Comparison of ENCODE assay signal across 8 cellular contexts in genomic region chr16:30557950-30558788, GRCh38. TPM values are rescaled to one million over a fixed set of nuclear protein-coding genes. Genes with fewer than 3 reads are reported as not detected.
DNase-seq lines count a peak whose midpoint lies in the region; ATAC-seq and TF ChIP-seq lines count a peak whose summit lies in the region.

ZNF764 (minus strand) TSS chr16:30558374; CDS start chr16:30558182, 192 bp downstream.

- H3K4me3 Mint-ChIP-seq in activated CD4-positive, alpha-beta T cell treated with anti-CD3 and anti-CD28 coated beads, Interleukin-2, amount 10 ng/mL, durations not matched to agents 7 days and 5 days = peak within 1 kb of the TSS; percentile 87

- no peaks in the 10 kb centered on the region for H3K27me3 Mint-ChIP-seq in activated CD4-positive, alpha-beta T cell treated with anti-CD3 and anti-CD28 coated beads, Interleukin-2, amount 10 ng/mL, durations not matched to agents 7 days and 5 days

- H3K9me3 Mint-ChIP-seq in activated CD4-positive, alpha-beta T cell treated with anti-CD3 and anti-CD28 coated beads, Interleukin-2, amount 10 ng/mL, durations not matched to agents 7 days and 5 days = no peaks in the 10 kb centered on the region

- ATAC-seq in GM19324 (IDR thresholded peaks at IDR 0.05; ENCODE audit: low FRiP score, unreplicated experiment) = peak; percentile 90
- ATAC-seq in HG03469 (IDR thresholded peaks at IDR 0.05; ENCODE audit: unreplicated experiment) = peak; percentile 77

- CTCF ChIA-PET in activated CD4-positive, alpha-beta T cell treated with anti-CD3 and anti-CD28 coated beads, Interleukin-2, amount 10 ng/mL, durations not matched to agents 7 days and 5 days (lab: Charles Lee) = interaction anchor here (0.6 to 3.0 kb wide), 17 partner anchors 9 to 466 kb away, joined by 3 to 18 read pairs (median 5); partner anchors contain the start of genes TBX6, ZNF688 and ZNF747

- no peak for TF ChIP-seq CTCF in coronary artery (IDR thresholded peaks at IDR 0.05)

- peaks cover 44% of the 10 kb centered on the region for H3K4me1 Mint-ChIP-seq in activated CD4-positive, alpha-beta T cell treated with anti-CD3 and anti-CD28 coated beads, Interleukin-2, amount 10 ng/mL, durations not matched to agents 7 days and 5 days

- DNase-seq in C1 segment of cervical spinal cord (lab: John Stamatoyannopoulos, UW) (peak; percentile 53 to 98 (median 96)), NCI-H69 (lab: John Stamatoyannopoulos, UW) (peak; percentile 99), coronary artery (ENCODE audit: low spot score) (peak; percentile 99), left kidney (ENCODE audit: low read depth, low spot score) (peak; percentile 99)
- peak; percentile 98 for DNase-seq in activated CD4-positive, alpha-beta T cell treated with anti-CD3 and anti-CD28 coated beads, Interleukin-2, amount 10 ng/mL, durations not matched to agents 7 days and 5 days
- peak; percentile 96 to 97 for DNase-seq in stimulated activated CD4-positive, alpha-beta T cell treated with anti-CD3 and anti-CD28 coated beads, Interleukin-2, amount 100 ng/mL, for 24 hours

- H3K27ac Mint-ChIP-seq in activated CD4-positive, alpha-beta T cell treated with anti-CD3 and anti-CD28 coated beads, Interleukin-2, amount 10 ng/mL, durations not matched to agents 7 days and 5 days = peak within 1 kb of the TSS; percentile 90

- H3K4me3 ChIP-seq in coronary artery = peak within 1 kb of the TSS; percentile 96

- peaks cover 32% of the 10 kb centered on the region for H3K36me3 Mint-ChIP-seq in activated CD4-positive, alpha-beta T cell treated with anti-CD3 and anti-CD28 coated beads, Interleukin-2, amount 10 ng/mL, durations not matched to agents 7 days and 5 days (ENCODE audit: low read depth)

- peak within 1 kb of the TSS; percentile 87 to 94 for H3K27ac ChIP-seq in coronary artery

- POLR2A ChIA-PET in activated CD4-positive, alpha-beta T cell treated with anti-CD3 and anti-CD28 coated beads, Interleukin-2, amount 10 ng/mL, durations not matched to agents 7 days and 5 days (lab: Charles Lee) = interaction anchor here (0.6 to 0.9 kb wide), 4 partner anchors 22 to 131 kb away, joined by 3 to 4 read pairs (median 3); partner anchors contain the start of genes DCTPP1 and ITGAL

RNA-seq across cellular contexts. Expression of gene ZNF764, which starts in this region (rescaled TPM):
- 10 to 100 TPM; 17.5 to 18.2 TPM for total RNA-seq in activated CD4-positive, alpha-beta T cell treated with anti-CD3 and anti-CD28 coated beads, Interleukin-2, amount 10 ng/mL, durations not matched to agents 7 days and 5 days

Comparison
In these comparisons a context has a peak if more than half of its experiments do, and no peak if none do; other contexts are left out.
1. Peak in every context shown above with its lines: DNase-seq, ATAC-seq, H3K4me3 ChIP-seq and H3K27ac ChIP-seq.